19 cellular contexts compared by ENCODE assay signal in the genomic region with DNA sequence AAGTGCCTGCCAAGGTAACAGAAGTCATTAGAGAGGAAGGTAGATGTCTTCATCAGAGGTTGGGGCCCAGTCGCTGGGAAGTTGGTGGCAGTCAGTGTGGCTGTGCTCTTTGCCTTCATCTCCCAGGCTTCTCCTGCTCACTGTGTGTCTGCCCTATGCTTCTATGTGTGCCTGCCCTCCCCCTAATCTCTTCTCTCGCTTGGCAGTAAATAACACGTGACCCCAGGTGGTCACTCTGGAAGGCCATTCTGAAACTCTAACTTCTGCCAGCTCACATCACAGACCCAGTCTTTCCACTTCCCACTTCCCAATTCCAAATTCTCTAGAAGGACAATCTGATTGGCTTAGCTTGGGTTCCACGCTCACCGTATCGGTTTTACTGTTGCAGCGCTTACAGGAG. TPM values are rescaled to one million over a fixed set of nuclear protein-coding genes. Genes with fewer than 3 reads are reported as not detected.
DNase-seq lines count a peak whose midpoint lies in the region; ATAC-seq, FAIRE-seq and TF ChIP-seq lines count a peak whose summit lies in the region.
"Had no signal": no experiment of that assay in that cellular context is flagged by ENCODE, and none has a peak within 500 bp of the region (broad histone marks: within the 10 kb centered on the region; RNA-seq: fewer than 3 reads in every experiment).

No MANE protein-coding gene starts in this region.

- TF ChIP-seq CTCF in CD4-positive, alpha-beta T cell (IDR thresholded peaks at IDR 0.05): no peak
- TF ChIP-seq CTCF in body of pancreas (IDR thresholded peaks at IDR 0.05): no peak
- TF ChIP-seq CTCF in pancreas (IDR thresholded peaks at IDR 0.05): no peak

- H3K27ac ChIP-seq in CD4-positive, alpha-beta T cell (ENCODE audit: low read depth, low read length): no peak overlapping the region
- H3K27ac ChIP-seq in body of pancreas (peak overlapping the region in 1 of 4 donors; percentile 10), pancreas (no peak overlapping the region)

- TF ChIP-seq POLR2A in body of pancreas (IDR thresholded peaks at IDR 0.05): no peak

- POLR2A ChIA-PET in CD4-positive, alpha-beta T cell (lab: Charles Lee): no interaction called here

- H3K4me3 ChIP-seq in body of pancreas (no peak overlapping the region), pancreas (no peak overlapping the region)
- H3K4me3 ChIP-seq: GM23338 had no signal

- no peaks in the 10 kb centered on the region for H3K27me3 Mint-ChIP-seq in CD4-positive, alpha-beta T cell
- no peaks in the 10 kb centered on the region for H3K27me3 Mint-ChIP-seq in memory B cell
- no peaks in the 10 kb centered on the region for H3K27me3 Mint-ChIP-seq in activated CD4-positive, alpha-beta T cell treated with anti-CD3 and anti-CD28 coated beads, Interleukin-2, amount 10 ng/mL, durations not matched to agents 24 days and 14 days
- H3K27me3 Mint-ChIP-seq: CD4-positive, CD25-positive, alpha-beta regulatory T cell had no signal

- no peaks in the 10 kb centered on the region for H3K36me3 ChIP-seq in body of pancreas (replicated peaks in 1 of 2; ENCODE audit: insufficient read depth in 1 of 2, low read depth in 2 of 2)
- H3K36me3 ChIP-seq in pancreas: no peaks in the 10 kb centered on the region

- H3K9me3 ChIP-seq in CD4-positive, alpha-beta T cell (ENCODE audit: control insufficient read depth, low read length): no peaks in the 10 kb centered on the region
- H3K9me3 ChIP-seq in body of pancreas: no peaks in the 10 kb centered on the region
- no peaks in the 10 kb centered on the region for H3K9me3 ChIP-seq in pancreas
- H3K9me3 ChIP-seq: BE2C, Caco-2 had no signal

- H3K4me3 Mint-ChIP-seq in CD4-positive, alpha-beta T cell: no peak overlapping the region
- H3K4me3 Mint-ChIP-seq in memory B cell: no peak overlapping the region
- H3K4me3 Mint-ChIP-seq in activated CD4-positive, alpha-beta T cell treated with anti-CD3 and anti-CD28 coated beads, Interleukin-2, amount 10 ng/mL, durations not matched to agents 24 days and 14 days: no peak overlapping the region
- H3K4me3 Mint-ChIP-seq: CD4-positive, CD25-positive, alpha-beta regulatory T cell; GM23338 had no signal

- no peaks in the 10 kb centered on the region for H3K9me3 Mint-ChIP-seq in CD4-positive, alpha-beta T cell
- no peaks in the 10 kb centered on the region for H3K9me3 Mint-ChIP-seq in memory B cell
- H3K9me3 Mint-ChIP-seq in activated CD4-positive, alpha-beta T cell treated with anti-CD3 and anti-CD28 coated beads, Interleukin-2, amount 10 ng/mL, durations not matched to agents 24 days and 14 days: no peaks in the 10 kb centered on the region
- H3K9me3 Mint-ChIP-seq: CD4-positive, CD25-positive, alpha-beta regulatory T cell; GM23338 had no signal

- H3K27me3 ChIP-seq in CD4-positive, alpha-beta T cell (ENCODE audit: control insufficient read depth, insufficient read depth, low read length): no peaks in the 10 kb centered on the region
- H3K27me3 ChIP-seq in body of pancreas (no peaks in the 10 kb centered on the region), pancreas (no peaks in the 10 kb centered on the region)
- H3K27me3 ChIP-seq: BE2C had no signal

- CTCF ChIA-PET in CD4-positive, alpha-beta T cell (lab: Charles Lee): no interaction called here

- no peak for FAIRE-seq in pancreas (lab: Jason Lieb, UNC)
- FAIRE-seq: D721Med, G401.6, GM12891, GM18507, H54 had no signal

- intact Hi-C loops in CD4-positive, alpha-beta T cell (cut with DNase I, micrococcal nuclease): loop anchor here (2.0 to 10.0 kb wide), 3 partner anchors 237 to 349 kb away; a partner anchor contains a TSS
- intact Hi-C loops in body of pancreas (cut with DNase I) (no loop called here), pancreas (cut with DNase I) (loop anchor here in 2 of 3 donors (5.0 to 10.0 kb wide), 2 partner anchors 75 to 77 kb away; no protein-coding TSS in a partner anchor)
- intact Hi-C loops in activated CD4-positive, alpha-beta T cell treated with anti-CD3 and anti-CD28 coated beads, Interleukin-2, amount 10 ng/mL, durations not matched to agents 24 days and 14 days (cut with micrococcal nuclease): no loop called here

- no peak for DNase-seq in CD4-positive, alpha-beta T cell
- DNase-seq in body of pancreas (peak in 3 of 4 donors; percentile 27 to 46 (median 33)), memory B cell (ENCODE audit: low spot score in 2 of 2) (no peak), pancreas (peak in 1 of 6 donors; percentile 25), Kasumi-1 (lab: John Stamatoyannopoulos, UW) (no peak), NCI-H345 (lab: John Stamatoyannopoulos, UW) (no peak)
- DNase-seq in activated CD4-positive, alpha-beta T cell treated with anti-CD3 and anti-CD28 coated beads, Interleukin-2, amount 10 ng/mL, durations not matched to agents 24 days and 14 days: no peak
- DNase-seq: ACHN; BE2C; C1 segment of cervical spinal cord; Caco-2; CD4-positive, CD25-positive, alpha-beta regulatory T cell; HCEC 1CT had no signal

- no peak for ATAC-seq in CD4-positive, alpha-beta T cell (ENCODE audit: poor library complexity)
- ATAC-seq in body of pancreas (peak; percentile 40), memory B cell (ENCODE audit: low read depth) (no peak), pancreas (peak; percentile 59 to 86 (median 70))
- ATAC-seq: GM23338 had no signal

- H3K4me1 ChIP-seq in body of pancreas (peaks cover 42% of the 10 kb centered on the region), pancreas (peaks cover 0 to 11% (median 11%) of the 10 kb centered on the region in 3 donors)
- H3K4me1 ChIP-seq: Caco-2 had no signal

- H3K27ac Mint-ChIP-seq in CD4-positive, alpha-beta T cell: peak overlapping the region; percentile 42
- H3K27ac Mint-ChIP-seq in memory B cell: peak overlapping the region; percentile 36
- no peak overlapping the region for H3K27ac Mint-ChIP-seq in activated CD4-positive, alpha-beta T cell treated with anti-CD3 and anti-CD28 coated beads, Interleukin-2, amount 10 ng/mL, durations not matched to agents 24 days and 14 days
- H3K27ac Mint-ChIP-seq: CD4-positive, CD25-positive, alpha-beta regulatory T cell; GM23338 had no signal

- H3K4me1 Mint-ChIP-seq in CD4-positive, alpha-beta T cell (ENCODE audit: low read depth): peaks cover 5% of the 10 kb centered on the region
- peaks cover 22% of the 10 kb centered on the region for H3K4me1 Mint-ChIP-seq in memory B cell
- peaks cover 18% of the 10 kb centered on the region for H3K4me1 Mint-ChIP-seq in activated CD4-positive, alpha-beta T cell treated with anti-CD3 and anti-CD28 coated beads, Interleukin-2, amount 10 ng/mL, durations not matched to agents 24 days and 14 days

- peaks cover 15% of the 10 kb centered on the region for H3K36me3 Mint-ChIP-seq in CD4-positive, alpha-beta T cell (ENCODE audit: low read depth)
- H3K36me3 Mint-ChIP-seq in memory B cell: peaks cover 4% of the 10 kb centered on the region
- peaks cover 8% of the 10 kb centered on the region for H3K36me3 Mint-ChIP-seq in activated CD4-positive, alpha-beta T cell treated with anti-CD3 and anti-CD28 coated beads, Interleukin-2, amount 10 ng/mL, durations not matched to agents 24 days and 14 days (ENCODE audit: low read depth)

- WGBS in body of pancreas, 2 donors: 37 to 47% methylated on average over 7 of the region's 7 CpGs
- 41 to 45% methylated on average over 7 of the region's 7 CpGs for WGBS in pancreas, 2 donors

RNA-seq across cellular contexts. Expression of a gene that starts 9.3 kb away (rescaled TPM):
- 10 to 100 TPM; 13.4 to 19.0 TPM for total RNA-seq in CD4-positive, alpha-beta T cell
- total RNA-seq in body of pancreas (10 to 100 TPM; 32.6 to 53.2 TPM), pancreas (10 to 100 TPM; 45.4 to 72.7 (median 57.6) TPM)
- polyA plus RNA-seq in pancreas: 10 to 100 TPM; 23.0 to 36.5 TPM
- total RNA-seq in activated CD4-positive, alpha-beta T cell treated with anti-CD3 and anti-CD28 coated beads, Interleukin-2, amount 10 ng/mL, durations not matched to agents 24 days and 14 days: 63.2 and 69.3 TPM in 2 replicates

RNA-seq across cellular contexts. Expression of a gene that starts 9.6 kb away (rescaled TPM):
- 10 to 100 TPM; 11.5 to 12.7 TPM for total RNA-seq in CD4-positive, alpha-beta T cell
- 10 to 100 TPM; 19.7 to 25.1 TPM for total RNA-seq in body of pancreas
- 10 to 100 TPM in 5 of 6 donors, 1 to 10 TPM in 1; 9.2 to 18.3 (median 11.3) TPM for total RNA-seq in pancreas
- polyA plus RNA-seq in pancreas: 10 to 100 TPM; 25.6 to 29.4 TPM
- 7.3 and 7.5 TPM in 2 replicates for total RNA-seq in activated CD4-positive, alpha-beta T cell treated with anti-CD3 and anti-CD28 coated beads, Interleukin-2, amount 10 ng/mL, durations not matched to agents 24 days and 14 days

Comparison
In these comparisons a context has a peak if more than half of its experiments do, and no peak if none do; other contexts are left out.
1. ATAC-seq: peak in body of pancreas (single experiment) and pancreas (4 of 4); none in CD4-positive, alpha-beta T cell (single experiment) and memory B cell (single experiment).
2. DNase-seq: peak in body of pancreas (3 of 4); none in CD4-positive, alpha-beta T cell (0 of 10), memory B cell (0 of 2), activated CD4-positive, alpha-beta T cell treated with anti-CD3 and anti-CD28 coated beads, Interleukin-2, amount 10 ng/mL, durations not matched to agents 24 days and 14 days (single experiment), Kasumi-1 (0 of 2) and NCI-H345 (single experiment).
3. intact Hi-C loops: an anchor here in CD4-positive, alpha-beta T cell (2.0 to 10.0 kb wide) and pancreas (5.0 to 10.0 kb wide); none called in body of pancreas and activated CD4-positive, alpha-beta T cell treated with anti-CD3 and anti-CD28 coated beads, Interleukin-2, amount 10 ng/mL, durations not matched to agents 24 days and 14 days.